Comparison of ENCODE assay signal across 13 cellular contexts in the genomic region with DNA sequence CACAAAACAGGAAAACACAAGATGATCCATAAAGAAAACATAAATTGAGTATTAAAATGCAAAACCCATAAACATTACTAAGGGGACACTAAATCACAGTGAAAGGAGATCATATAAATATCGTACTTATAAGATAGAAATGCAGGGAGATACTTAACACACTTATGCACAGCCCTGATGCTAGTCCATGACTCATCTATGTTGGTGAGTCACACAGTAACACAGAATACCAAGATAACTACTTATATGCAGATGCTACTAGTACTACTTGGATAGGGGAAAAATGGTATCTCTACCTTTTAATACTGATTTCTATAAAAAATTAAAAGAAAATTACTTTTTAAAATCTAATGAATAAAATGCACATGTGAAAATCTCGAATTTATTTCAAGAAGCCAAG.
DNase-seq lines count a peak whose midpoint lies in the region; ATAC-seq, FAIRE-seq and TF ChIP-seq lines count a peak whose summit lies in the region.
"Had no signal": no experiment of that assay in that cellular context is flagged by ENCODE, and none has a peak within 500 bp of the region (broad histone marks: within the 10 kb centered on the region; RNA-seq: fewer than 3 reads in every experiment).

No MANE protein-coding gene starts in this region.

- H3K27me3 ChIP-seq in pancreas (no peaks in the 10 kb centered on the region), heart right ventricle (peaks cover 0 to 8% (median 0%) of the 10 kb centered on the region in 7 donors)

- intact Hi-C loops in pancreas (cut with DNase I) = no loop called here
- intact Hi-C loops in heart right ventricle (cut with DNase I) = no loop called here

- no peaks in the 10 kb centered on the region for H3K9me3 ChIP-seq in pancreas
- no peaks in the 10 kb centered on the region for H3K9me3 ChIP-seq in heart right ventricle

- no peak overlapping the region for H3K27ac Mint-ChIP-seq in activated naive CD4-positive, alpha-beta T cell treated with anti-CD3 and anti-CD28 coated beads, Interleukin-2, amount 10 ng/mL, durations not matched to agents 7 days and 5 days
- H3K27ac Mint-ChIP-seq: activated T-helper 2 cell treated with anti-CD3 and anti-CD28 coated beads, Interferon-gamma antibody, Interleukin-2, Interleukin-4, amounts not matched to agents 10 μg/mL and 5 μg/mL and 100 μg/mL, durations not matched to agents 14 hours and 24 hours and 36 hours had no signal

- CTCF ChIA-PET in activated naive CD4-positive, alpha-beta T cell treated with anti-CD3 and anti-CD28 coated beads, Interleukin-2, amount 10 ng/mL, durations not matched to agents 7 days and 5 days (lab: Charles Lee) = no interaction called here

- H3K27me3 Mint-ChIP-seq in activated naive CD4-positive, alpha-beta T cell treated with anti-CD3 and anti-CD28 coated beads, Interleukin-2, amount 10 ng/mL, durations not matched to agents 7 days and 5 days = no peaks in the 10 kb centered on the region

- H3K4me1 ChIP-seq in pancreas (no peaks in the 10 kb centered on the region), heart right ventricle (no peaks in the 10 kb centered on the region)

- H3K4me3 ChIP-seq in fibroblast of villous mesenchyme (ENCODE audit: low read depth, low read length) = no peak overlapping the region
- no peak overlapping the region for H3K4me3 ChIP-seq in pancreas
- H3K4me3 ChIP-seq in heart right ventricle = no peak overlapping the region
- H3K4me3 ChIP-seq: GM12878 had no signal

- no peaks in the 10 kb centered on the region for H3K36me3 Mint-ChIP-seq in activated naive CD4-positive, alpha-beta T cell treated with anti-CD3 and anti-CD28 coated beads, Interleukin-2, amount 10 ng/mL, durations not matched to agents 7 days and 5 days

- H3K4me1 Mint-ChIP-seq in activated naive CD4-positive, alpha-beta T cell treated with anti-CD3 and anti-CD28 coated beads, Interleukin-2, amount 10 ng/mL, durations not matched to agents 7 days and 5 days = peaks cover 4% of the 10 kb centered on the region

- peak; percentile 88 for DNase-seq in A172 (ENCODE audit: low spot score)
- peak; percentile 72 for DNase-seq in GM03348 (ENCODE audit: low spot score)
- peak; percentile 58 for DNase-seq in fibroblast of villous mesenchyme (ENCODE audit: low read depth)
- no peak for DNase-seq in pancreas
- DNase-seq in heart right ventricle = no peak
- no peak for DNase-seq in activated naive CD4-positive, alpha-beta T cell treated with anti-CD3 and anti-CD28 coated beads, Interleukin-2, amount 10 ng/mL, durations not matched to agents 7 days and 5 days
- DNase-seq: C1 segment of cervical spinal cord; NCI-H2081; stimulated activated CD8-positive, alpha-beta memory T cell treated with anti-CD3 and anti-CD28 coated beads, Interleukin-4, amount 100 ng/mL, for 48 hours had no signal

- TF ChIP-seq CTCF in fibroblast of villous mesenchyme (IDR thresholded peaks at IDR 0.05; ENCODE audit: insufficient read depth, low read depth, low read length) = no peak
- no peak for TF ChIP-seq CTCF in pancreas (IDR thresholded peaks at IDR 0.05)
- no peak for TF ChIP-seq CTCF in heart right ventricle (IDR thresholded peaks at IDR 0.05)

- H3K27ac ChIP-seq in pancreas (no peak overlapping the region), heart right ventricle (no peak overlapping the region)

- ATAC-seq in SK-N-SH treated with all-trans-retinoic acid at 6 μM for 48 hours = peak; percentile 99
- ATAC-seq in pancreas = no peak
- ATAC-seq in heart right ventricle = no peak
- no peak for ATAC-seq in HG02759 (IDR thresholded peaks at IDR 0.05; ENCODE audit: unreplicated experiment)
- ATAC-seq: GM12878 had no signal

- H3K4me3 Mint-ChIP-seq in activated naive CD4-positive, alpha-beta T cell treated with anti-CD3 and anti-CD28 coated beads, Interleukin-2, amount 10 ng/mL, durations not matched to agents 7 days and 5 days = no peak overlapping the region

- H3K36me3 ChIP-seq in pancreas (no peaks in the 10 kb centered on the region), heart right ventricle (no peaks in the 10 kb centered on the region)

- no peak for FAIRE-seq in pancreas (lab: Jason Lieb, UNC)
- FAIRE-seq: GM12878 had no signal

- no peaks in the 10 kb centered on the region for H3K9me3 Mint-ChIP-seq in activated naive CD4-positive, alpha-beta T cell treated with anti-CD3 and anti-CD28 coated beads, Interleukin-2, amount 10 ng/mL, durations not matched to agents 7 days and 5 days
- H3K9me3 Mint-ChIP-seq: activated T-helper 2 cell treated with anti-CD3 and anti-CD28 coated beads, Interferon-gamma antibody, Interleukin-2, Interleukin-4, amounts not matched to agents 10 μg/mL and 5 μg/mL and 100 μg/mL, durations not matched to agents 14 hours and 24 hours and 36 hours had no signal

- 51 to 63% methylated on average over 2 of the region's 2 CpGs for WGBS in pancreas, 2 donors
- 49 to 70% methylated on average over 2 of the region's 2 CpGs for WGBS in heart right ventricle, 2 donors

TF ChIP-seq in SK-N-SH treated with all-trans-retinoic acid at 6 μM for 48 hours, 23 proteins besides CTCF, POLR2A, EP300 and RAD21:
- TF ChIP-seq ISL1 (CRISPR knock-in tag; IDR thresholded peaks at IDR 0.05) (peak; percentile 51), CSDC2 (CRISPR knock-in tag; IDR thresholded peaks at IDR 0.05) (no peak), RARB (CRISPR knock-in tag; IDR thresholded peaks at IDR 0.05) (no peak), ZFP3 (CRISPR knock-in tag; IDR thresholded peaks at IDR 0.05) (no peak), GLIS3 (CRISPR knock-in tag; IDR thresholded peaks at IDR 0.05) (no peak)
- TF ChIP-seq, protein P1, sequence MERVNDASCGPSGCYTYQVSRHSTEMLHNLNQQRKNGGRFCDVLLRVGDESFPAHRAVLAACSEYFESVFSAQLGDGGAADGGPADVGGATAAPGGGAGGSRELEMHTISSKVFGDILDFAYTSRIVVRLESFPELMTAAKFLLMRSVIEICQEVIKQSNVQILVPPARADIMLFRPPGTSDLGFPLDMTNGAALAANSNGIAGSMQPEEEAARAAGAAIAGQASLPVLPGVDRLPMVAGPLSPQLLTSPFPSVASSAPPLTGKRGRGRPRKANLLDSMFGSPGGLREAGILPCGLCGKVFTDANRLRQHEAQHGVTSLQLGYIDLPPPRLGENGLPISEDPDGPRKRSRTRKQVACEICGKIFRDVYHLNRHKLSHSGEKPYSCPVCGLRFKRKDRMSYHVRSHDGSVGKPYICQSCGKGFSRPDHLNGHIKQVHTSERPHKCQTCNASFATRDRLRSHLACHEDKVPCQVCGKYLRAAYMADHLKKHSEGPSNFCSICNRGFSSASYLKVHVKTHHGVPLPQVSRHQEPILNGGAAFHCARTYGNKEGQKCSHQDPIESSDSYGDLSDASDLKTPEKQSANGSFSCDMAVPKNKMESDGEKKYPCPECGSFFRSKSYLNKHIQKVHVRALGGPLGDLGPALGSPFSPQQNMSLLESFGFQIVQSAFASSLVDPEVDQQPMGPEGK (CRISPR knock-in tag; IDR thresholded peaks at IDR 0.05; ENCODE audit: borderline replicate concordance) = no peak
- TF ChIP-seq, protein P2, sequence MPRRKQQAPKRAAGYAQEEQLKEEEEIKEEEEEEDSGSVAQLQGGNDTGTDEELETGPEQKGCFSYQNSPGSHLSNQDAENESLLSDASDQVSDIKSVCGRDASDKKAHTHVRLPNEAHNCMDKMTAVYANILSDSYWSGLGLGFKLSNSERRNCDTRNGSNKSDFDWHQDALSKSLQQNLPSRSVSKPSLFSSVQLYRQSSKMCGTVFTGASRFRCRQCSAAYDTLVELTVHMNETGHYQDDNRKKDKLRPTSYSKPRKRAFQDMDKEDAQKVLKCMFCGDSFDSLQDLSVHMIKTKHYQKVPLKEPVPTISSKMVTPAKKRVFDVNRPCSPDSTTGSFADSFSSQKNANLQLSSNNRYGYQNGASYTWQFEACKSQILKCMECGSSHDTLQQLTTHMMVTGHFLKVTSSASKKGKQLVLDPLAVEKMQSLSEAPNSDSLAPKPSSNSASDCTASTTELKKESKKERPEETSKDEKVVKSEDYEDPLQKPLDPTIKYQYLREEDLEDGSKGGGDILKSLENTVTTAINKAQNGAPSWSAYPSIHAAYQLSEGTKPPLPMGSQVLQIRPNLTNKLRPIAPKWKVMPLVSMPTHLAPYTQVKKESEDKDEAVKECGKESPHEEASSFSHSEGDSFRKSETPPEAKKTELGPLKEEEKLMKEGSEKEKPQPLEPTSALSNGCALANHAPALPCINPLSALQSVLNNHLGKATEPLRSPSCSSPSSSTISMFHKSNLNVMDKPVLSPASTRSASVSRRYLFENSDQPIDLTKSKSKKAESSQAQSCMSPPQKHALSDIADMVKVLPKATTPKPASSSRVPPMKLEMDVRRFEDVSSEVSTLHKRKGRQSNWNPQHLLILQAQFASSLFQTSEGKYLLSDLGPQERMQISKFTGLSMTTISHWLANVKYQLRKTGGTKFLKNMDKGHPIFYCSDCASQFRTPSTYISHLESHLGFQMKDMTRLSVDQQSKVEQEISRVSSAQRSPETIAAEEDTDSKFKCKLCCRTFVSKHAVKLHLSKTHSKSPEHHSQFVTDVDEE (CRISPR knock-in tag; IDR thresholded peaks at IDR 0.05) = no peak
TF ChIP-seq in SK-N-SH treated with all-trans-retinoic acid at 6 μM for 48 hours: peak in this region for 1.

Comparison
In these comparisons a context has a peak if more than half of its experiments do, and no peak if none do; other contexts are left out.
1. DNase-seq: peak in A172 (single experiment), GM03348 (single experiment) and fibroblast of villous mesenchyme (single experiment); none in pancreas (0 of 6), heart right ventricle (0 of 2) and activated naive CD4-positive, alpha-beta T cell treated with anti-CD3 and anti-CD28 coated beads, Interleukin-2, amount 10 ng/mL, durations not matched to agents 7 days and 5 days (single experiment).